8 cellular contexts compared by ENCODE assay signal in the genomic region with DNA sequence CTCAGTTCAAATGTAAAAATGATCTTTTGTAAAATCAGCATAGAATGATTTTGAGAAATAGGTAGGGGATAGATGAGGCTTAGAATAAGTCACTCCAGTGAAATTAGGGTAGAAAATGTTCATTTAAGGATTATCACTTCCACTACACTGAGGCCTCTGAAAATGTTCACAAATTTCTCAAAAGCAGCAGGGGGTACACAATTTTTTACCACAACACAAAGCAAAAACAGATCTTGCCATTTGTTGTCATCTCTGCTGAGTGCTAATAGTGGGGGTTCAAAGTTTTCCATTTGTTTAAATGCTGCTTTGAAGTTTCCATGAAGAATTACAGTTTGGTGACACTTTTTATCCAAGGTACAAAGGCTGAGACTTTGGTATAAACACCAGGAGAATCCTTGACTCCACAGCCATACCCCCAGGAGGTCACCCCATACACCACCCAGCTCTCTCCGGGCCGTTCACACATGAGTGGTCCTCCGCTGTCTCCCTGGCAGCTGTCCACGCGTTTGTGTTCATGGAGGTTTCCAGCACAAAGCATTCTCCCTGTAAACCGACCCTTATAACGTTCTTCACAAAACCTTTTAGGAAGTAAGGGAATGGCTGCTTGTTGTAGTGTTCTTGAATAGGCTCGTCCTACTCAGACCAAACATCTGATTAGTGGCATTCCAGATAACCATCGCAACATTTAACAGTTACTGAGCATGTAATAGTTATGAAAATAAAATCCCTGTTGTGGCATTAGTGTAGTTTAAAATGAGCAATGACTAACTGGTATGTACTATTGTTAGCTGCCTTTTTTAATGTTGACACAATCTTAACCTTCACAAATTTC.
DNase-seq lines count a peak whose midpoint lies in the region; ATAC-seq and TF ChIP-seq lines count a peak whose summit lies in the region.

No MANE protein-coding gene starts in this region.

- ATAC-seq in GM18502 (IDR thresholded peaks at IDR 0.05; ENCODE audit: poor library complexity, unreplicated experiment) (no peak), HG02763 (IDR thresholded peaks at IDR 0.05; ENCODE audit: unreplicated experiment) (no peak)

- H3K4me1 ChIP-seq in mammary epithelial cell (ENCODE audit: insufficient read depth, low read length): peaks cover 32% of the 10 kb centered on the region

- H3K4me3 ChIP-seq in mammary epithelial cell (replicated peaks in 1 of 3; ENCODE audit: insufficient read depth in 1 of 3, low read depth in 2 of 3, low read length in 3 of 3): no peak overlapping the region

- H2AFZ ChIP-seq in mammary epithelial cell (ENCODE audit: low read depth, low read length): no peak overlapping the region

- TF ChIP-seq CTCF in mammary epithelial cell (conservative IDR thresholded peaks at IDR 0.05 in 1 of 2, IDR thresholded peaks at IDR 0.05 in 1 of 2; ENCODE audit: extremely low read depth in 1 of 2, insufficient read depth in 1 of 2, low read depth in 1 of 2, low read length in 2 of 2) (no peak), osteocyte (IDR thresholded peaks at IDR 0.05) (no peak)

- BruUV-seq in mammary epithelial cell (replicated peaks; lab: Mats Ljungman, UMichigan): TSS peak; percentile 14

- H3K9ac ChIP-seq in mammary epithelial cell (ENCODE audit: insufficient read depth, low read length): no peak overlapping the region

- H3K36me3 Mint-ChIP-seq in osteocyte (ENCODE audit: unreplicated experiment): peaks cover 12% of the 10 kb centered on the region

- H3K27ac ChIP-seq in mammary epithelial cell (ENCODE audit: insufficient read depth, low read depth, low read length): peak overlapping the region; percentile 44

- H3K4me2 ChIP-seq in mammary epithelial cell (ENCODE audit: insufficient read depth, low read depth, low read length): peak overlapping the region; percentile 93

- CTCF ChIA-PET in mammary epithelial cell (lab: Charles Lee; ENCODE audit: low non-redundant PET): interaction anchor here (0.6 kb wide), 1 partner anchor 71 kb away, joined by 3 read pairs; a partner anchor contains a TSS

- H3K27ac Mint-ChIP-seq in osteocyte (ENCODE audit: unreplicated experiment): peak overlapping the region; percentile 55

- no peaks in the 10 kb centered on the region for H3K9me3 ChIP-seq in mammary epithelial cell (replicated peaks; ENCODE audit: insufficient read depth, low read length)

- no peaks in the 10 kb centered on the region for H3K27me3 ChIP-seq in mammary epithelial cell (ENCODE audit: insufficient read depth, low read length)

- H3K79me2 ChIP-seq in mammary epithelial cell (ENCODE audit: insufficient read depth, low read length): peaks cover 21% of the 10 kb centered on the region

- WGBS in mammary epithelial cell (ENCODE audit: low coverage, missing lambda C conversion rate): 33% methylated on average over 9 of the region's 9 CpGs

- H3K27me3 Mint-ChIP-seq in osteocyte (ENCODE audit: unreplicated experiment): no peaks in the 10 kb centered on the region

- peaks cover 46% of the 10 kb centered on the region for H3K4me1 Mint-ChIP-seq in osteocyte (ENCODE audit: unreplicated experiment)

- H3K9me3 Mint-ChIP-seq in osteocyte (ENCODE audit: unreplicated experiment): no peaks in the 10 kb centered on the region

- peak; percentile 2 for DNase-seq in NCI-H748 (lab: John Stamatoyannopoulos, UW; ENCODE audit: unreplicated experiment)
- DNase-seq in NCI-H748 treated with DMSO at 0.1 percent for 48 hours (lab: John Stamatoyannopoulos, UW): no peak
- peak; percentile 18 for DNase-seq in NAMALWA (ENCODE audit: low spot score)
- peak; percentile 51 for DNase-seq in mammary epithelial cell
- DNase-seq in osteocyte (ENCODE audit: extremely low spot score, unreplicated experiment): no peak
- DNase-seq in NCI-H187 (lab: John Stamatoyannopoulos, UW): no peak

- H3K36me3 ChIP-seq in mammary epithelial cell (ENCODE audit: insufficient read depth, low read length): peaks cover 25% of the 10 kb centered on the region

- intact Hi-C loops in mammary epithelial cell (cut with micrococcal nuclease): loop anchor here (1.0 to 5.0 kb wide), 3 partner anchors 71 to 220 kb away; a partner anchor contains a TSS

- dilution Hi-C loops in mammary epithelial cell (cut with HindIII; ENCODE audit: low sequenced_read_pairs): no loop called here

- H3K4me3 Mint-ChIP-seq in osteocyte (ENCODE audit: unreplicated experiment): no peak overlapping the region

- H4K20me1 ChIP-seq in mammary epithelial cell (ENCODE audit: insufficient read depth, low read length): no peaks in the 10 kb centered on the region

- in situ Hi-C loops in mammary epithelial cell (cut with MboI; ENCODE audit: low sequenced_read_pairs in 2 of 2): loop anchor here in 1 of 2 donors (10.0 to 25.0 kb wide), 2 partner anchors 63 to 230 kb away; no protein-coding TSS in a partner anchor

Comparison
In these comparisons a context has a peak if more than half of its experiments do, and no peak if none do; other contexts are left out.
1. DNase-seq: peak in NCI-H748 (single experiment), NAMALWA (single experiment) and mammary epithelial cell (single experiment); none in NCI-H748 treated with DMSO at 0.1 percent for 48 hours (single experiment), osteocyte (single experiment) and NCI-H187 (0 of 2).